1 cellular context compared by ENCODE assay signal in genomic region chr17:74241434-74241833, GRCh38.
TF ChIP-seq lines count a peak whose summit lies in the region.

No MANE protein-coding gene starts in this region.

TF ChIP-seq in HepG2, 621 proteins besides CTCF, POLR2A, EP300 and RAD21:
- TF ChIP-seq SRY (CRISPR knock-in tag; IDR thresholded peaks at IDR 0.05) (no peak), ELF1 (CRISPR knock-in tag; IDR thresholded peaks at IDR 0.05) (no peak), SOX6 (IDR thresholded peaks at IDR 0.05) (no peak), SOX6 (CRISPR knock-in tag; IDR thresholded peaks at IDR 0.05) (no peak), NCOA1 (CRISPR knock-in tag; IDR thresholded peaks at IDR 0.05) (no peak), LCORL (IDR thresholded peaks at IDR 0.05) (no peak), LCORL (CRISPR knock-in tag; IDR thresholded peaks at IDR 0.05) (no peak), TRIM24 (CRISPR knock-in tag; IDR thresholded peaks at IDR 0.05) (no peak)
